25 cellular contexts compared by ENCODE assay signal in the genomic region with DNA sequence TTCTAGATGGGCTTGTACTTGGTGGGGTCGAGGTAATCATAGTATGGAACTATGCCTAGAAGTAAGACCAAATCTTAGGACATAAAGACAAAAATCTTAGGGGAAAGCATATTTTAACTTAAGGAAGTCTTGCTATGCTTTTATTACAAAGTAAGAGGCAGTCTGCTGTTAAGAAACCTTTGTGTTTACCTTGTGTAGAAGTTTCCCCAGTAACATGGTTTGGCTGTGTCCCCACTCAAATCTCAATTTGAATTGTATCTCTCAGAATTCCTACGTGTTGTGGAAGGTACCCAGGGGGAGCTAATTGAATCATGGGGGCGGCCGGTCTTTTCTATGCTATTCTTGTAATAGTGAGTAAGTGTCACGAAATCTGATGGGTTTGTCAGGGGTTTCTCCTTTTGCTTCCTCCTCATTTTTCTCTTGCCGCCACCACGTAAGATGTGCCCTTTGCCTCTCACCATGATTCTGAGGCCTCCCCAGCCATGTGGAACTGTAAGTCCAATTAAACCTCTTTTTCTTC.
"Had no signal": no experiment of that assay in that cellular context is flagged by ENCODE, and none has a peak within 500 bp of the region (broad histone marks: within the 10 kb centered on the region; RNA-seq: fewer than 3 reads in every experiment).

No MANE protein-coding gene starts in this region.

- H3K4me3 Mint-ChIP-seq: activated CD4-positive, alpha-beta memory T cell treated with anti-CD3 and anti-CD28 coated beads for 36 hours; activated CD4-positive, alpha-beta T cell treated with anti-CD3 and anti-CD28 coated beads for 36 hours; activated CD4-positive, alpha-beta T cell treated with anti-CD3 and anti-CD28 coated beads, Interleukin-2, amount 10 ng/mL, durations not matched to agents 24 days and 14 days; activated CD8-positive, alpha-beta memory T cell treated with anti-CD3 and anti-CD28 coated beads, Interleukin-2, amount 10 ng/mL, durations not matched to agents 7 days and 5 days; activated CD8-positive, alpha-beta T cell treated with anti-CD3 and anti-CD28 coated beads, Interleukin-2, amount 10 ng/mL, durations not matched to agents 7 days and 5 days; activated naive CD4-positive, alpha-beta T cell treated with anti-CD3 and anti-CD28 coated beads, Interleukin-2, amount 10 ng/mL, durations not matched to agents 7 days and 5 days; activated naive CD8-positive, alpha-beta T cell treated with anti-CD3 and anti-CD28 coated beads, Interleukin-2, amount 10 ng/mL, durations not matched to agents 7 days and 5 days; activated T-helper 1 cell treated with anti-CD3 and anti-CD28 coated beads, Interleukin-12 subunit alpha, Interleukin-12 subunit beta, Interleukin-2, Interleukin-4 antibody, amounts not matched to agents 30 ng/mL and 10 ng/mL and 1 ng/mL, durations not matched to agents 14 hours and 24 hours and 36 hours; brain had no signal

- H3K9me3 Mint-ChIP-seq: activated naive CD4-positive, alpha-beta T cell treated with anti-CD3 and anti-CD28 coated beads, Interleukin-2, amount 50 U/mL, for 72 hours; activated T-helper 1 cell treated with anti-CD3 and anti-CD28 coated beads, Interleukin-12 subunit alpha, Interleukin-12 subunit beta, Interleukin-2, Interleukin-4 antibody, amounts not matched to agents 30 ng/mL and 10 ng/mL and 1 ng/mL, durations not matched to agents 14 hours and 24 hours and 36 hours had no signal

- DNase-seq: activated CD4-positive, alpha-beta memory T cell treated with anti-CD3 and anti-CD28 coated beads for 36 hours; activated CD4-positive, alpha-beta T cell treated with anti-CD3 and anti-CD28 coated beads for 36 hours; activated CD4-positive, alpha-beta T cell treated with anti-CD3 and anti-CD28 coated beads, Interleukin-2, amount 10 ng/mL, durations not matched to agents 24 days and 14 days; activated CD4-positive, CD25-positive, alpha-beta regulatory T cell; activated CD4-positive, CD25-positive, alpha-beta regulatory T cell treated with anti-CD3 and anti-CD28 coated beads, Interleukin-2, amount 50 U/mL, for 72 hours; activated CD8-positive, alpha-beta memory T cell treated with anti-CD3 and anti-CD28 coated beads, Interleukin-2, amount 10 ng/mL, durations not matched to agents 7 days and 5 days; activated CD8-positive, alpha-beta memory T cell treated with anti-CD3 and anti-CD28 coated beads, Interleukin-2, amount 50 U/mL, for 4 hours; activated CD8-positive, alpha-beta T cell treated with anti-CD3 and anti-CD28 coated beads, Interleukin-2, amount 10 ng/mL, durations not matched to agents 7 days and 5 days; activated gamma-delta T cell; activated naive CD4-positive, alpha-beta T cell; activated naive CD4-positive, alpha-beta T cell treated with anti-CD3 and anti-CD28 coated beads, Interleukin-2, amount 10 ng/mL, durations not matched to agents 7 days and 5 days; activated naive CD8-positive, alpha-beta T cell treated with anti-CD3 and anti-CD28 coated beads, Interleukin-2, amount 10 ng/mL, durations not matched to agents 7 days and 5 days; activated T-cell treated with anti-CD3 and anti-CD28 coated beads, Interleukin-2, amount 50 U/mL, for 1 hour; activated T-cell treated with anti-CD3 and anti-CD28 coated beads, Interleukin-2, amount 50 U/mL, for 48 hours; colonic mucosa; effector CD8-positive, alpha-beta T cell; foreskin fibroblast; T-helper 2 cell had no signal

- H3K27me3 Mint-ChIP-seq: activated CD4-positive, alpha-beta memory T cell treated with anti-CD3 and anti-CD28 coated beads for 36 hours; activated CD4-positive, alpha-beta T cell treated with anti-CD3 and anti-CD28 coated beads for 36 hours; activated CD4-positive, alpha-beta T cell treated with anti-CD3 and anti-CD28 coated beads, Interleukin-2, amount 10 ng/mL, durations not matched to agents 24 days and 14 days; activated CD8-positive, alpha-beta memory T cell treated with anti-CD3 and anti-CD28 coated beads, Interleukin-2, amount 10 ng/mL, durations not matched to agents 7 days and 5 days; activated naive CD4-positive, alpha-beta T cell treated with anti-CD3 and anti-CD28 coated beads, Interleukin-2, amount 10 ng/mL, durations not matched to agents 7 days and 5 days; activated naive CD8-positive, alpha-beta T cell treated with anti-CD3 and anti-CD28 coated beads, Interleukin-2, amount 10 ng/mL, durations not matched to agents 7 days and 5 days; brain had no signal

- H3K4me1 ChIP-seq: ascending aorta, breast epithelium, colonic mucosa had no signal

- H3K9me3 ChIP-seq: ascending aorta, breast epithelium, colonic mucosa had no signal

- H3K36me3 Mint-ChIP-seq: activated CD8-positive, alpha-beta memory T cell treated with anti-CD3 and anti-CD28 coated beads, Interleukin-2, amount 10 ng/mL, durations not matched to agents 7 days and 5 days; activated naive CD4-positive, alpha-beta T cell treated with anti-CD3 and anti-CD28 coated beads, Interleukin-2, amount 10 ng/mL, durations not matched to agents 7 days and 5 days; activated naive CD4-positive, alpha-beta T cell treated with anti-CD3 and anti-CD28 coated beads, Interleukin-2, amount 50 U/mL, for 72 hours; activated naive CD8-positive, alpha-beta T cell treated with anti-CD3 and anti-CD28 coated beads, Interleukin-2, amount 10 ng/mL, durations not matched to agents 7 days and 5 days had no signal

- H3K4me3 ChIP-seq: ascending aorta, breast epithelium, cardiac muscle cell, colonic mucosa had no signal

- H3K27ac ChIP-seq: ascending aorta, breast epithelium, cardiac muscle cell, colonic mucosa had no signal

- ATAC-seq: activated CD4-positive, alpha-beta T cell treated with anti-CD3 and anti-CD28 coated beads for 36 hours; activated CD8-positive, alpha-beta memory T cell treated with anti-CD3 and anti-CD28 coated beads, Interleukin-2, amount 10 ng/mL, durations not matched to agents 7 days and 5 days; activated CD8-positive, alpha-beta T cell treated with anti-CD3 and anti-CD28 coated beads, Interleukin-2, amount 10 ng/mL, durations not matched to agents 7 days and 5 days; activated naive CD4-positive, alpha-beta T cell treated with anti-CD3 and anti-CD28 coated beads, Interleukin-2, amount 50 U/mL, for 72 hours; esophagus mucosa had no signal

- H3K27ac Mint-ChIP-seq: activated CD4-positive, alpha-beta memory T cell treated with anti-CD3 and anti-CD28 coated beads for 36 hours; activated CD4-positive, alpha-beta T cell treated with anti-CD3 and anti-CD28 coated beads for 36 hours; activated CD4-positive, alpha-beta T cell treated with anti-CD3 and anti-CD28 coated beads, Interleukin-2, amount 10 ng/mL, durations not matched to agents 24 days and 14 days; activated CD8-positive, alpha-beta memory T cell treated with anti-CD3 and anti-CD28 coated beads, Interleukin-2, amount 10 ng/mL, durations not matched to agents 7 days and 5 days; activated CD8-positive, alpha-beta T cell treated with anti-CD3 and anti-CD28 coated beads, Interleukin-2, amount 10 ng/mL, durations not matched to agents 7 days and 5 days; activated naive CD4-positive, alpha-beta T cell treated with anti-CD3 and anti-CD28 coated beads, Interleukin-2, amount 10 ng/mL, durations not matched to agents 7 days and 5 days; activated naive CD4-positive, alpha-beta T cell treated with anti-CD3 and anti-CD28 coated beads, Interleukin-2, amount 50 U/mL, for 72 hours; activated naive CD8-positive, alpha-beta T cell treated with anti-CD3 and anti-CD28 coated beads, Interleukin-2, amount 10 ng/mL, durations not matched to agents 7 days and 5 days; activated T-helper 1 cell treated with anti-CD3 and anti-CD28 coated beads, Interleukin-12 subunit alpha, Interleukin-12 subunit beta, Interleukin-2, Interleukin-4 antibody, amounts not matched to agents 30 ng/mL and 10 ng/mL and 1 ng/mL, durations not matched to agents 14 hours and 24 hours and 36 hours; brain had no signal

- H3K36me3 ChIP-seq: ascending aorta, breast epithelium, cardiac muscle cell, colonic mucosa had no signal

- H3K27me3 ChIP-seq: ascending aorta, breast epithelium, cardiac muscle cell, colonic mucosa had no signal

- H3K4me1 Mint-ChIP-seq: activated CD4-positive, alpha-beta T cell treated with anti-CD3 and anti-CD28 coated beads for 36 hours; activated CD4-positive, alpha-beta T cell treated with anti-CD3 and anti-CD28 coated beads, Interleukin-2, amount 10 ng/mL, durations not matched to agents 24 days and 14 days; activated CD8-positive, alpha-beta memory T cell treated with anti-CD3 and anti-CD28 coated beads, Interleukin-2, amount 10 ng/mL, durations not matched to agents 7 days and 5 days; activated naive CD4-positive, alpha-beta T cell treated with anti-CD3 and anti-CD28 coated beads, Interleukin-2, amount 10 ng/mL, durations not matched to agents 7 days and 5 days; activated naive CD8-positive, alpha-beta T cell treated with anti-CD3 and anti-CD28 coated beads, Interleukin-2, amount 10 ng/mL, durations not matched to agents 7 days and 5 days had no signal
